In genomic region chr5:181184845-181185216, GRCh38 we compare ENCODE assay signal across 12 cellular contexts. TPM values are rescaled to one million over a fixed set of nuclear protein-coding genes. Genes with fewer than 3 reads are reported as not detected.
DNase-seq lines count a peak whose midpoint lies in the region; FAIRE-seq and TF ChIP-seq lines count a peak whose summit lies in the region.
"Had no signal": no experiment of that assay in that cellular context is flagged by ENCODE, and none has a peak within 500 bp of the region (broad histone marks: within the 10 kb centered on the region; RNA-seq: fewer than 3 reads in every experiment).

No MANE protein-coding gene starts in this region.

- CTCF ChIA-PET in H1 (lab: Charles Lee; ENCODE audit: partially characterized antibody) = interaction anchor here (0.6 to 12.3 kb wide), 24 partner anchors 9 to 397 kb away, joined by 3 to 197 read pairs (median 4); partner anchors contain the start of genes TRIM41, TRIM52 and TRIM7

- TF ChIP-seq RAD21 in H1 (IDR thresholded peaks at IDR 0.05 in 1 of 2, conservative IDR thresholded peaks at IDR 0.05 in 1 of 2; ENCODE audit: low read depth in 2 of 2, low read length in 2 of 2) = no peak

- H3K27me3 ChIP-seq in H1 (replicated peaks in 1 of 4; ENCODE audit: control insufficient read depth in 3 of 4, extremely low read depth in 1 of 4, insufficient read depth in 3 of 4, low read length in 3 of 4) (peaks cover 5 to 10% (median 8%) of the 10 kb centered on the region in 4 experiments; a peak in 6 of 7 replicates), spleen (replicated peaks in 1 of 7) (no peaks in the 10 kb centered on the region)

- no peaks in the 10 kb centered on the region for H3K79me1 ChIP-seq in H1 (ENCODE audit: low read depth, low read length)

- no peak overlapping the region for H2BK5ac ChIP-seq in H1 (ENCODE audit: low read depth, low read length)

- H3K4me3 ChIP-seq in H1 (ENCODE audit: extremely low read depth in 1 of 4, insufficient read depth in 2 of 4, low read depth in 3 of 4, low read length in 4 of 4) = peak overlapping the region in 2 of 4 experiments; percentile 27 to 61; a peak in 2 of 8 replicates
- peak overlapping the region in 4 of 8 donors; percentile 52 to 74 (median 54) for H3K4me3 ChIP-seq in spleen

- H3K79me2 ChIP-seq in H1 (ENCODE audit: control insufficient read depth in 1 of 2, insufficient read depth in 2 of 2, low read length in 2 of 2) = no peaks in the 10 kb centered on the region

- H4K8ac ChIP-seq in H1 (ENCODE audit: extremely low read depth, insufficient read depth, low read length) = 0 out of 2 replicates have a peak overlapping the region, but pooled peaks have one; percentile 28

- H3K4me3 Mint-ChIP-seq in activated CD4-positive, alpha-beta T cell treated with anti-CD3 and anti-CD28 coated beads, Interleukin-2, amount 10 ng/mL, durations not matched to agents 24 days and 14 days = peak overlapping the region; percentile 96

- H4K91ac ChIP-seq in H1 (replicated peaks; ENCODE audit: insufficient read length, low read length) = no peak overlapping the region

- intact Hi-C loops in activated CD4-positive, alpha-beta T cell treated with anti-CD3 and anti-CD28 coated beads, Interleukin-2, amount 10 ng/mL, durations not matched to agents 24 days and 14 days (cut with micrococcal nuclease) = loop anchor here (1.0 to 10.0 kb wide), 2 partner anchors 26 to 380 kb away; partner anchors contain the start of gene MGAT1
- intact Hi-C loops in spleen (cut with DNase I; ENCODE audit: low total_unique reads) = no loop called here

- H3K9ac ChIP-seq in H1 (replicated peaks in 1 of 4; ENCODE audit: extremely low read depth in 1 of 4, low read depth in 3 of 4, low read length in 3 of 4) = no peak overlapping the region

- peak overlapping the region in 1 of 2 experiments; percentile 18; a peak in 1 of 4 replicates for H3K4me2 ChIP-seq in H1 (ENCODE audit: insufficient read depth in 1 of 2, low read depth in 2 of 2, low read length in 2 of 2)

- TF ChIP-seq POLR2A in H1 (IDR thresholded peaks at IDR 0.05; ENCODE audit: control extremely low read depth in 1 of 2, low read depth in 2 of 2, low read length in 2 of 2) (no peak), spleen (IDR thresholded peaks at IDR 0.05) (no peak)

- H2BK120ac ChIP-seq in H1 (replicated peaks; ENCODE audit: low read depth, low read length) = no peak overlapping the region

- H3K23ac ChIP-seq in H1 (ENCODE audit: insufficient read length) = no peak overlapping the region

- no peak overlapping the region for H3K4ac ChIP-seq in H1 (replicated peaks; ENCODE audit: insufficient read length, low read depth, low read length)

- H3K9me3 ChIP-seq in H1 (ENCODE audit: insufficient read depth in 2 of 2, low read depth in 1 of 2, low read length in 1 of 2) = no peaks in the 10 kb centered on the region; a peak in 1 of 4 replicates
- no peaks in the 10 kb centered on the region for H3K9me3 ChIP-seq in spleen

- no peak for TF ChIP-seq EP300 in H1 (IDR thresholded peaks at IDR 0.05; ENCODE audit: borderline replicate concordance in 1 of 2, low read depth in 2 of 2, low read length in 2 of 2)

- 93% methylated on average over 16 of the region's 16 CpGs; no CpG with 5 or more reads in 1 of the 2 experiments for WGBS in H1 (ENCODE audit: extremely low coverage in 1 of 2, insufficient coverage in 1 of 2, insufficient read length in 1 of 2, insufficient replicate concordance in 2 of 2, low coverage in 1 of 2, low lambda C conversion rate in 2 of 2, missing lambda C conversion rate in 1 of 2), 2 experiments
- 75 to 87% (median 80%) methylated on average over 16 of the region's 16 CpGs for WGBS in spleen, 5 donors

- H4K20me1 ChIP-seq in H1 (replicated peaks in 1 of 2; ENCODE audit: control insufficient read depth in 1 of 2, insufficient read depth in 2 of 2, low read length in 2 of 2) = peaks cover 0 to 2% of the 10 kb centered on the region in 2 experiments

- no peak overlapping the region for H3K27ac ChIP-seq in H1 (ENCODE audit: low read depth, low read length)
- H3K27ac ChIP-seq in spleen = peak overlapping the region in 3 of 8 donors; percentile 63 to 74 (median 70)

- H3K27ac Mint-ChIP-seq in activated CD4-positive, alpha-beta T cell treated with anti-CD3 and anti-CD28 coated beads, Interleukin-2, amount 10 ng/mL, durations not matched to agents 24 days and 14 days = peak overlapping the region; percentile 97

- peaks cover 6% of the 10 kb centered on the region for H3K36me3 Mint-ChIP-seq in activated CD4-positive, alpha-beta T cell treated with anti-CD3 and anti-CD28 coated beads, Interleukin-2, amount 10 ng/mL, durations not matched to agents 24 days and 14 days (ENCODE audit: low read depth)

- peaks cover 38% of the 10 kb centered on the region for H3K4me1 Mint-ChIP-seq in activated CD4-positive, alpha-beta T cell treated with anti-CD3 and anti-CD28 coated beads, Interleukin-2, amount 10 ng/mL, durations not matched to agents 24 days and 14 days

- no peak overlapping the region for H3K18ac ChIP-seq in H1 (ENCODE audit: extremely low read depth, low read length)

- no peak overlapping the region for H4K5ac ChIP-seq in H1 (ENCODE audit: insufficient read length, low read depth, low read length)

- DNase-seq in activated CD4-positive, alpha-beta T cell treated with anti-CD3 and anti-CD28 coated beads, Interleukin-2, amount 10 ng/mL, durations not matched to agents 24 days and 14 days = no peak
- DNase-seq in activated CD4-positive, alpha-beta T cell treated with anti-CD3 and anti-CD28 coated beads, Interleukin-2, amount 50 U/mL, for 4 hours = no peak
- DNase-seq in RKO (ENCODE audit: low spot score) = peak; percentile 53
- DNase-seq in H1 (ENCODE audit: low read depth in 1 of 2, low spot score in 2 of 2) = no peak
- peak; percentile 46 for DNase-seq in spleen
- DNase-seq in NCI-H2029 treated with DMSO at 0.1 percent for 48 hours (lab: John Stamatoyannopoulos, UW) = no peak
- DNase-seq in SKM-1 (lab: John Stamatoyannopoulos, UW; ENCODE audit: unreplicated experiment) = no peak
- DNase-seq in T-helper 9 cell = no peak
- DNase-seq: occipital lobe had no signal

- POLR2A ChIA-PET in H1 (lab: Charles Lee; ENCODE audit: partially characterized antibody) = interaction anchor here (0.6 to 3.0 kb wide), 21 partner anchors 11 to 97 kb away, joined by 3 to 28 read pairs (median 4); partner anchors contain the start of genes RACK1, TRIM41 and TRIM7

- H3K56ac ChIP-seq in H1 (replicated peaks; ENCODE audit: insufficient read length, low read depth, low read length) = no peak overlapping the region

- peaks cover 0 to 5% (median under 1%) of the 10 kb centered on the region in 4 experiments; a peak in 2 of 7 replicates for H3K4me1 ChIP-seq in H1 (replicated peaks in 1 of 4; ENCODE audit: control insufficient read depth in 3 of 4, insufficient read depth in 4 of 4, low read length in 3 of 4)
- peaks cover 5 to 66% (median 42%) of the 10 kb centered on the region in 6 donors for H3K4me1 ChIP-seq in spleen

- no peaks in the 10 kb centered on the region for H3K36me3 ChIP-seq in H1 (ENCODE audit: control insufficient read depth in 2 of 4, insufficient read depth in 4 of 4, low read length in 3 of 4)
- no peaks in the 10 kb centered on the region for H3K36me3 ChIP-seq in spleen

- H2AK5ac ChIP-seq in H1 (ENCODE audit: low read depth, low read length) = no peak overlapping the region

- H3K14ac ChIP-seq in H1 (ENCODE audit: insufficient read length) = no peak overlapping the region

- no peak for TF ChIP-seq CTCF in H1 (IDR thresholded peaks at IDR 0.05; ENCODE audit: control extremely low read depth in 1 of 3, insufficient read depth in 1 of 3, low read depth in 1 of 3, low read length in 3 of 3)
- TF ChIP-seq CTCF in spleen (IDR thresholded peaks at IDR 0.05 in 8 of 11, conservative IDR thresholded peaks at IDR 0.05 in 3 of 11) = no peak

- H3K9me3 Mint-ChIP-seq in activated CD4-positive, alpha-beta T cell treated with anti-CD3 and anti-CD28 coated beads, Interleukin-2, amount 10 ng/mL, durations not matched to agents 24 days and 14 days = no peaks in the 10 kb centered on the region

- no peak overlapping the region for H2BK15ac ChIP-seq in H1 (ENCODE audit: low read length)

- no peak overlapping the region for H2BK20ac ChIP-seq in H1 (ENCODE audit: low read length)

- H3K23me2 ChIP-seq in H1 (ENCODE audit: low read depth, low read length) = peaks cover 16% of the 10 kb centered on the region

- H2AFZ ChIP-seq in H1 (ENCODE audit: low read length) = no peak overlapping the region

- peak overlapping the region; percentile 68; the same call in 1 of the 2 replicates for H2BK12ac ChIP-seq in H1 (ENCODE audit: low read depth, low read length)

- no peak for FAIRE-seq in H1 (lab: Jason Lieb, UNC)

- H3K27me3 Mint-ChIP-seq in activated CD4-positive, alpha-beta T cell treated with anti-CD3 and anti-CD28 coated beads, Interleukin-2, amount 10 ng/mL, durations not matched to agents 24 days and 14 days = peaks cover 15% of the 10 kb centered on the region

RNA-seq across cellular contexts. Expression of gene TRIM7, which starts 20.2 kb away (rescaled TPM):
- 2.7 TPM in 2 replicates for total RNA-seq in activated CD4-positive, alpha-beta T cell treated with anti-CD3 and anti-CD28 coated beads, Interleukin-2, amount 10 ng/mL, durations not matched to agents 24 days and 14 days
- 0.44 and 0.47 TPM in 2 replicates for total RNA-seq in H1 (2021; fragmentation: NEBNext Ultra II Directional; extraction: Animal tissue kit (Norgen Biotek cat#: 25700))
- polyA plus RNA-seq in H1 (2011; rRNA removed) (0.36 and 0.57 TPM in 2 replicates), spleen (1 to 10 TPM; 1.0 to 1.3 (median 1.2) TPM)
- 0.62 TPM for polyA plus RNA-seq in H1 (2011; cell fraction: cytosol; rRNA removed)
- 0.54 TPM for polyA plus RNA-seq in H1 (2011; cell fraction: nucleus; rRNA removed)
- polyA plus RNA-seq in H1 (2012, experiment 1 of 2) = 0.35 to 1.0 TPM (median 0.45 TPM) in 4 replicates
- 0.55 TPM for polyA plus RNA-seq in H1 (2012, experiment 2 of 2)
- 0.53 TPM for polyA plus RNA-seq in H1 (2013, experiment 1 of 2)
- 0.28 TPM for polyA plus RNA-seq in H1 (2013, experiment 2 of 2)
- 0.05 TPM in 1 of 2 replicates, not detected in the other for polyA minus RNA-seq in H1 (2011; rRNA and poly(A)+ RNA removed)
- polyA minus RNA-seq in H1 (2011; cell fraction: cytosol; rRNA and poly(A)+ RNA removed) = not detected
- 0.60 TPM for polyA minus RNA-seq in H1 (2011; cell fraction: nucleus; rRNA and poly(A)+ RNA removed)
- total RNA-seq in spleen = 1 to 10 TPM in 6 of 7 donors, under 1 TPM in 1; 0.81 to 3.9 (median 1.9) TPM

RNA-seq across cellular contexts. Expression of gene OR2V2, which starts 37.4 kb away (rescaled TPM):
- total RNA-seq in activated CD4-positive, alpha-beta T cell treated with anti-CD3 and anti-CD28 coated beads, Interleukin-2, amount 10 ng/mL, durations not matched to agents 24 days and 14 days = not detected in 2 replicates
- total RNA-seq in H1 (2021; fragmentation: NEBNext Ultra II Directional; extraction: Animal tissue kit (Norgen Biotek cat#: 25700)) = not detected in 2 replicates
- not detected in 2 replicates for polyA plus RNA-seq in H1 (2011; rRNA removed)
- not detected for polyA plus RNA-seq in H1 (2011; cell fraction: cytosol; rRNA removed)
- not detected for polyA plus RNA-seq in H1 (2011; cell fraction: nucleus; rRNA removed)
- not detected in 4 replicates for polyA plus RNA-seq in H1 (2012, experiment 1 of 2)
- polyA plus RNA-seq in H1 (2012, experiment 2 of 2) = not detected
- not detected for polyA plus RNA-seq in H1 (2013, experiment 1 of 2)
- polyA plus RNA-seq in H1 (2013, experiment 2 of 2) = not detected
- not detected in 2 replicates for polyA minus RNA-seq in H1 (2011; rRNA and poly(A)+ RNA removed)
- not detected for polyA minus RNA-seq in H1 (2011; cell fraction: cytosol; rRNA and poly(A)+ RNA removed)
- polyA minus RNA-seq in H1 (2011; cell fraction: nucleus; rRNA and poly(A)+ RNA removed) = not detected
- total RNA-seq in spleen = not detected
- not detected for polyA plus RNA-seq in spleen
- total RNA-seq: activated CD8-positive, alpha-beta memory T cell treated with anti-CD3 and anti-CD28 coated beads for 36 hours; fibroblast of lung; occipital lobe had no signal
- polyA plus RNA-seq: AG04450, fibroblast of lung had no signal

RNA-seq across cellular contexts. Expression of gene TRIM41, which starts 38.2 kb away (rescaled TPM):
- 31.6 and 35.2 TPM in 2 replicates for total RNA-seq in activated CD4-positive, alpha-beta T cell treated with anti-CD3 and anti-CD28 coated beads, Interleukin-2, amount 10 ng/mL, durations not matched to agents 24 days and 14 days
- total RNA-seq in H1 (2021; fragmentation: NEBNext Ultra II Directional; extraction: Animal tissue kit (Norgen Biotek cat#: 25700)) = 21.2 and 21.6 TPM in 2 replicates
- polyA plus RNA-seq in H1 (2011; rRNA removed) (12.9 and 18.0 TPM in 2 replicates), spleen (10 to 100 TPM; 12.5 to 25.0 (median 24.1) TPM)
- 19.8 TPM for polyA plus RNA-seq in H1 (2011; cell fraction: cytosol; rRNA removed)
- polyA plus RNA-seq in H1 (2011; cell fraction: nucleus; rRNA removed) = 79.7 TPM
- polyA plus RNA-seq in H1 (2012, experiment 1 of 2) = 19.4 to 26.5 TPM (median 23.3 TPM) in 4 replicates
- 10.8 TPM for polyA plus RNA-seq in H1 (2012, experiment 2 of 2)
- 15.0 TPM for polyA plus RNA-seq in H1 (2013, experiment 1 of 2)
- polyA plus RNA-seq in H1 (2013, experiment 2 of 2) = 13.5 TPM
- polyA minus RNA-seq in H1 (2011; rRNA and poly(A)+ RNA removed) = 4.7 and 7.7 TPM in 2 replicates
- polyA minus RNA-seq in H1 (2011; cell fraction: cytosol; rRNA and poly(A)+ RNA removed) = 6.7 TPM
- polyA minus RNA-seq in H1 (2011; cell fraction: nucleus; rRNA and poly(A)+ RNA removed) = 19.8 TPM
- 10 to 100 TPM; 14.3 to 34.1 (median 26.6) TPM for total RNA-seq in spleen

RNA-seq across cellular contexts. Expression of gene OR2V1, which starts 53.9 kb away (rescaled TPM):
- not detected in 2 replicates for total RNA-seq in activated CD4-positive, alpha-beta T cell treated with anti-CD3 and anti-CD28 coated beads, Interleukin-2, amount 10 ng/mL, durations not matched to agents 24 days and 14 days
- not detected in 2 replicates for total RNA-seq in H1 (2021; fragmentation: NEBNext Ultra II Directional; extraction: Animal tissue kit (Norgen Biotek cat#: 25700))
- polyA plus RNA-seq in H1 (2011; rRNA removed) (not detected in 2 replicates), spleen (not detected)
- not detected for polyA plus RNA-seq in H1 (2011; cell fraction: cytosol; rRNA removed)
- not detected for polyA plus RNA-seq in H1 (2011; cell fraction: nucleus; rRNA removed)
- polyA plus RNA-seq in H1 (2012, experiment 1 of 2) = not detected in 4 replicates
- polyA plus RNA-seq in H1 (2012, experiment 2 of 2) = not detected
- polyA plus RNA-seq in H1 (2013, experiment 1 of 2) = not detected
- not detected for polyA plus RNA-seq in H1 (2013, experiment 2 of 2)
- not detected in 2 replicates for polyA minus RNA-seq in H1 (2011; rRNA and poly(A)+ RNA removed)
- polyA minus RNA-seq in H1 (2011; cell fraction: cytosol; rRNA and poly(A)+ RNA removed) = not detected
- polyA minus RNA-seq in H1 (2011; cell fraction: nucleus; rRNA and poly(A)+ RNA removed) = not detected
- total RNA-seq in spleen = not detected
- total RNA-seq: activated CD8-positive, alpha-beta memory T cell treated with anti-CD3 and anti-CD28 coated beads for 36 hours; fibroblast of lung; occipital lobe had no signal
- polyA plus RNA-seq: AG04450, fibroblast of lung had no signal

RNA-seq across cellular contexts. Expression of gene RACK1, which starts 58.9 kb away (rescaled TPM):
- total RNA-seq in activated CD4-positive, alpha-beta T cell treated with anti-CD3 and anti-CD28 coated beads, Interleukin-2, amount 10 ng/mL, durations not matched to agents 24 days and 14 days = 2,172 and 2,196 TPM in 2 replicates
- 2,564 and 2,589 TPM in 2 replicates for total RNA-seq in H1 (2021; fragmentation: NEBNext Ultra II Directional; extraction: Animal tissue kit (Norgen Biotek cat#: 25700))
- 7,578 and 7,971 TPM in 2 replicates for polyA plus RNA-seq in H1 (2011; rRNA removed)
- polyA plus RNA-seq in H1 (2011; cell fraction: cytosol; rRNA removed) = 6,759 TPM
- 7,543 TPM for polyA plus RNA-seq in H1 (2011; cell fraction: nucleus; rRNA removed)
- 3,817 to 4,876 TPM (median 4,535 TPM) in 4 replicates for polyA plus RNA-seq in H1 (2012, experiment 1 of 2)
- polyA plus RNA-seq in H1 (2012, experiment 2 of 2) = 4,888 TPM
- polyA plus RNA-seq in H1 (2013, experiment 1 of 2) = 2,646 TPM
- 2,607 TPM for polyA plus RNA-seq in H1 (2013, experiment 2 of 2)
- polyA minus RNA-seq in H1 (2011; rRNA and poly(A)+ RNA removed) = 7,141 and 7,318 TPM in 2 replicates
- polyA minus RNA-seq in H1 (2011; cell fraction: cytosol; rRNA and poly(A)+ RNA removed) = 3,305 TPM
- polyA minus RNA-seq in H1 (2011; cell fraction: nucleus; rRNA and poly(A)+ RNA removed) = 3,286 TPM
- 1,000 to 10,000 TPM; 1,202 to 2,949 (median 1,651) TPM for total RNA-seq in spleen
- 1,000 to 10,000 TPM; 2,379 to 3,598 (median 2,966) TPM for polyA plus RNA-seq in spleen

Comparison
In these comparisons a context has a peak if more than half of its experiments do, and no peak if none do; other contexts are left out.
1. DNase-seq: peak in RKO (single experiment) and spleen (single experiment); none in activated CD4-positive, alpha-beta T cell treated with anti-CD3 and anti-CD28 coated beads, Interleukin-2, amount 10 ng/mL, durations not matched to agents 24 days and 14 days (single experiment), activated CD4-positive, alpha-beta T cell treated with anti-CD3 and anti-CD28 coated beads, Interleukin-2, amount 50 U/mL, for 4 hours (0 of 2), H1 (0 of 2), NCI-H2029 treated with DMSO at 0.1 percent for 48 hours (single experiment), SKM-1 (single experiment) and T-helper 9 cell (single experiment).